ENCODE assay signal across 10 cellular contexts in genomic region chr4:153346031-153346430, GRCh38. TPM values are rescaled to one million over a fixed set of nuclear protein-coding genes. Genes with fewer than 3 reads are reported as not detected.
DNase-seq lines count a peak whose midpoint lies in the region; ATAC-seq and TF ChIP-seq lines count a peak whose summit lies in the region.
"Had no signal": no experiment of that assay in that cellular context is flagged by ENCODE, and none has a peak within 500 bp of the region (broad histone marks: within the 10 kb centered on the region; RNA-seq: fewer than 3 reads in every experiment).

No MANE protein-coding gene starts in this region.

- H3K4me3 Mint-ChIP-seq in chondrocyte (ENCODE audit: unreplicated experiment) (peak overlapping the region; percentile 79), osteocyte (ENCODE audit: unreplicated experiment) (peak overlapping the region; percentile 90)

- peaks cover 4% of the 10 kb centered on the region for H3F3A ChIP-seq in SK-N-SH (replicated peaks; ENCODE audit: insufficient read depth)

- TF ChIP-seq CTCF in SK-N-SH (IDR thresholded peaks at IDR 0.05) (no peak), chondrocyte (IDR thresholded peaks at IDR 0.05) (no peak), osteocyte (IDR thresholded peaks at IDR 0.05) (no peak)

- TF ChIP-seq RAD21 in SK-N-SH (IDR thresholded peaks at IDR 0.05; ENCODE audit: low read length) = no peak

- peaks cover 34% of the 10 kb centered on the region for H3K79me2 ChIP-seq in SK-N-SH (ENCODE audit: insufficient read depth)

- H3K27ac Mint-ChIP-seq in chondrocyte (ENCODE audit: unreplicated experiment) (no peak overlapping the region), osteocyte (ENCODE audit: unreplicated experiment) (no peak overlapping the region)

- no peaks in the 10 kb centered on the region for H3K9me3 Mint-ChIP-seq in chondrocyte (ENCODE audit: low read depth)
- no peaks in the 10 kb centered on the region for H3K9me3 Mint-ChIP-seq in osteocyte (ENCODE audit: unreplicated experiment)

- H3K4me1 Mint-ChIP-seq in chondrocyte (ENCODE audit: low read depth) (peaks cover 20% of the 10 kb centered on the region), osteocyte (ENCODE audit: unreplicated experiment) (peaks cover 18% of the 10 kb centered on the region)

- peak overlapping the region; percentile 87 to 90 for H3K4me3 ChIP-seq in SK-N-SH (ENCODE audit: low read depth in 2 of 2, low read length in 1 of 2)
- peak overlapping the region; percentile 72 for H3K4me3 ChIP-seq in MG63

- no peak for TF ChIP-seq EP300 in SK-N-SH (IDR thresholded peaks at IDR 0.05; ENCODE audit: borderline replicate concordance in 1 of 2, low read depth in 1 of 2, low read length in 1 of 2)

- H2AFZ ChIP-seq in SK-N-SH (ENCODE audit: low read depth) = peak overlapping the region; percentile 83

- H3K36me3 Mint-ChIP-seq in chondrocyte (ENCODE audit: low read depth) (no peaks in the 10 kb centered on the region), osteocyte (ENCODE audit: unreplicated experiment) (no peaks in the 10 kb centered on the region)

- H3K36me3 ChIP-seq in SK-N-SH (replicated peaks in 1 of 2; ENCODE audit: control insufficient read depth in 1 of 2, insufficient read depth in 2 of 2, low read length in 1 of 2) = peaks cover 0 to 2% of the 10 kb centered on the region in 2 experiments
- no peaks in the 10 kb centered on the region for H3K36me3 ChIP-seq in MG63
- H3K36me3 ChIP-seq: ascending aorta had no signal

- CTCF ChIA-PET in SK-N-SH (lab: Yijun Ruan, JAX) = interaction anchor here (0.8 to 4.5 kb wide), 21 partner anchors 11 to 404 kb away, joined by 3 to 67 read pairs (median 5); partner anchors contain the start of gene TMEM131L

- H3K9me3 ChIP-seq in SK-N-SH (no peaks in the 10 kb centered on the region), MG63 (no peaks in the 10 kb centered on the region)
- H3K9me3 ChIP-seq: ascending aorta had no signal

- H3K27me3 ChIP-seq in SK-N-SH (ENCODE audit: insufficient read depth) (no peaks in the 10 kb centered on the region), MG63 (no peaks in the 10 kb centered on the region)
- H3K27me3 ChIP-seq: ascending aorta had no signal

- H3K4me1 ChIP-seq in SK-N-SH (ENCODE audit: control insufficient read depth in 1 of 2, insufficient read depth in 2 of 2, low read depth in 1 of 2, low read length in 1 of 2) = peaks cover 8 to 9% of the 10 kb centered on the region in 2 experiments

- WGBS in SK-N-SH (ENCODE audit: low lambda C conversion rate) = 44% methylated on average over 2 of the region's 2 CpGs

- H4K20me1 ChIP-seq in SK-N-SH (ENCODE audit: insufficient read depth) = no peaks in the 10 kb centered on the region

- no peaks in the 10 kb centered on the region for H3K9me2 ChIP-seq in SK-N-SH

- H3K27me3 Mint-ChIP-seq in chondrocyte (ENCODE audit: low read depth) = no peaks in the 10 kb centered on the region
- H3K27me3 Mint-ChIP-seq in osteocyte (ENCODE audit: unreplicated experiment) = no peaks in the 10 kb centered on the region

- H3K9ac ChIP-seq in SK-N-SH = peak overlapping the region; percentile 82; the same call in 1 of the 2 replicates

- H3K27ac ChIP-seq in SK-N-SH (ENCODE audit: low read depth in 2 of 2, low read length in 1 of 2) = no peak overlapping the region
- H3K27ac ChIP-seq: ascending aorta had no signal

- DNase-seq in SK-N-SH = no peak
- DNase-seq in MG63 = no peak
- no peak for DNase-seq in chondrocyte (ENCODE audit: low spot score)
- DNase-seq in osteocyte (ENCODE audit: extremely low spot score, unreplicated experiment) = no peak
- no peak for DNase-seq in cerebellar nuclear complex (lab: John Stamatoyannopoulos, UW)
- DNase-seq in DMS153 (lab: John Stamatoyannopoulos, UW) = no peak

- ATAC-seq in SK-N-SH treated with all-trans-retinoic acid at 6 μM for 48 hours (no peak), GM21528 (IDR thresholded peaks at IDR 0.05; ENCODE audit: low FRiP score, unreplicated experiment) (no peak)

- POLR2A ChIA-PET in SK-N-SH (lab: Yijun Ruan, JAX) = interaction anchor here (0.9 to 1.5 kb wide), 3 partner anchors 120 to 228 kb away, joined by 3 to 5 read pairs (median 3); partner anchors contain the start of gene TMEM131L

- peak overlapping the region; percentile 83 for H3K4me2 ChIP-seq in SK-N-SH

TF ChIP-seq in SK-N-SH, 30 proteins besides CTCF, POLR2A, EP300 and RAD21 (continues in another document):
- TF ChIP-seq USF1 (IDR thresholded peaks at IDR 0.05; ENCODE audit: borderline replicate concordance, low read depth) (no peak), FOXJ3 (CRISPR knock-in tag; IDR thresholded peaks at IDR 0.05) (no peak), REST (IDR thresholded peaks at IDR 0.05; ENCODE audit: low read depth, low read length) (no peak), NFIC (IDR thresholded peaks at IDR 0.05; ENCODE audit: borderline replicate concordance) (no peak), TAF1 (IDR thresholded peaks at IDR 0.05; ENCODE audit: borderline replicate concordance, low read depth, low read length) (no peak)

TF ChIP-seq in SK-N-SH treated with all-trans-retinoic acid at 6 μM for 48 hours, 23 proteins besides CTCF, POLR2A, EP300 and RAD21 (continues in another document):
- TF ChIP-seq CREB5 (CRISPR knock-in tag; IDR thresholded peaks at IDR 0.05; ENCODE audit: low read depth) (no peak), OSR1 (CRISPR knock-in tag; IDR thresholded peaks at IDR 0.05) (no peak), CSRNP3 (CRISPR knock-in tag; IDR thresholded peaks at IDR 0.05) (no peak), POU6F1 (CRISPR knock-in tag; IDR thresholded peaks at IDR 0.05; ENCODE audit: borderline replicate concordance, low read depth) (no peak), ARNTL (CRISPR knock-in tag; IDR thresholded peaks at IDR 0.05; ENCODE audit: borderline replicate concordance, low read depth) (no peak), RARB (CRISPR knock-in tag; IDR thresholded peaks at IDR 0.05) (no peak), TCF4 (CRISPR knock-in tag; IDR thresholded peaks at IDR 0.05; ENCODE audit: borderline replicate concordance) (no peak), ZNF70 (CRISPR knock-in tag; IDR thresholded peaks at IDR 0.05) (no peak), TOX (CRISPR knock-in tag; IDR thresholded peaks at IDR 0.05; ENCODE audit: borderline replicate concordance) (no peak), GLIS3 (CRISPR knock-in tag; IDR thresholded peaks at IDR 0.05) (no peak), PATZ1 (CRISPR knock-in tag; IDR thresholded peaks at IDR 0.05; ENCODE audit: borderline replicate concordance) (no peak), ZFP30 (CRISPR knock-in tag; IDR thresholded peaks at IDR 0.05) (no peak)

RNA-seq across cellular contexts. Expression of gene MND1, which starts 1.5 kb away (rescaled TPM):
- polyA plus RNA-seq in SK-N-SH (2012; rRNA removed) = 1.3 and 2.4 TPM in 2 replicates
- polyA plus RNA-seq in SK-N-SH (2012; cell fraction: cytosol; rRNA removed) = 3.8 and 6.8 TPM in 2 replicates
- polyA plus RNA-seq in SK-N-SH (2012; cell fraction: nucleus; rRNA removed) = 0.33 and 0.68 TPM in 2 replicates
- 12.3 and 19.4 TPM in 2 replicates for total RNA-seq in MG63 (2014; rRNA removed; shearing (Covaris generic); ENCODE audit: low replicate concordance)
- total RNA-seq in chondrocyte (0.90 to 3.5 TPM (median 2.2 TPM) in 3 replicates), osteocyte (0.91 and 1.8 TPM in 2 replicates)
- total RNA-seq: ascending aorta, ureter had no signal
